18 cellular contexts compared by ENCODE assay signal in genomic region chr7:66119502-66119901, GRCh38. TPM values are rescaled to one million over a fixed set of nuclear protein-coding genes. Genes with fewer than 3 reads are reported as not detected.
DNase-seq lines count a peak whose midpoint lies in the region; ATAC-seq and TF ChIP-seq lines count a peak whose summit lies in the region.
"Had no signal": no experiment of that assay in that cellular context is flagged by ENCODE, and none has a peak within 500 bp of the region (broad histone marks: within the 10 kb centered on the region; RNA-seq: fewer than 3 reads in every experiment).

No MANE protein-coding gene starts in this region.

- no peak overlapping the region for H3K18ac ChIP-seq in trophoblast cell (ENCODE audit: low read length)

- no peak overlapping the region for H3K4me3 ChIP-seq in CD4-positive, alpha-beta memory T cell (ENCODE audit: low read length in 2 of 2)
- H3K4me3 ChIP-seq in Loucy (ENCODE audit: low read length, poor library complexity, severe bottlenecking) (peak overlapping the region; percentile 96), endodermal cell (ENCODE audit: low read length) (peak overlapping the region; percentile 72), trophoblast cell (ENCODE audit: low read depth, low read length) (no peak overlapping the region), neural progenitor cell (no peak overlapping the region)
- H3K4me3 ChIP-seq: pancreas had no signal

- no peak overlapping the region for H4K91ac ChIP-seq in trophoblast cell (ENCODE audit: low read depth, low read length)

- H3F3A ChIP-seq in Loucy (ENCODE audit: low read depth) (no peaks in the 10 kb centered on the region), neural progenitor cell (ENCODE audit: low read depth) (peaks cover 13% of the 10 kb centered on the region)

- no peaks in the 10 kb centered on the region for H3K9me3 Mint-ChIP-seq in CD4-positive, alpha-beta memory T cell
- H3K9me3 Mint-ChIP-seq in endodermal cell: no peaks in the 10 kb centered on the region
- no peaks in the 10 kb centered on the region for H3K9me3 Mint-ChIP-seq in neural progenitor cell

- H3K14ac ChIP-seq in trophoblast cell (ENCODE audit: low read length): no peak overlapping the region

- peaks cover 50% of the 10 kb centered on the region for H3K4me1 ChIP-seq in CD4-positive, alpha-beta memory T cell (ENCODE audit: insufficient read depth, low read length)
- H3K4me1 ChIP-seq in Loucy (ENCODE audit: insufficient read depth, low read length, poor library complexity, severe bottlenecking) (peaks cover 38% of the 10 kb centered on the region), endodermal cell (ENCODE audit: control insufficient read depth, insufficient read depth, low read length) (peaks cover 7% of the 10 kb centered on the region), trophoblast cell (ENCODE audit: control insufficient read depth in 1 of 2, insufficient read depth in 2 of 2, low read length in 2 of 2) (no peaks in the 10 kb centered on the region), neural progenitor cell (peaks cover 9% of the 10 kb centered on the region)

- peaks cover 4% of the 10 kb centered on the region for H3K36me3 ChIP-seq in CD4-positive, alpha-beta memory T cell (ENCODE audit: insufficient read depth, low read length)
- H3K36me3 ChIP-seq in Loucy (ENCODE audit: insufficient read depth, low read length): no peaks in the 10 kb centered on the region
- H3K36me3 ChIP-seq in endodermal cell (ENCODE audit: control insufficient read depth, insufficient read depth, low read length): peaks cover 11% of the 10 kb centered on the region
- H3K36me3 ChIP-seq in trophoblast cell (ENCODE audit: control insufficient read depth in 1 of 2, insufficient read depth in 2 of 2, low read length in 2 of 2): no peaks in the 10 kb centered on the region
- no peaks in the 10 kb centered on the region for H3K36me3 ChIP-seq in neural progenitor cell
- H3K36me3 ChIP-seq: pancreas had no signal

- H3K79me1 ChIP-seq in trophoblast cell (ENCODE audit: low read length): peaks cover 5% of the 10 kb centered on the region

- no peak overlapping the region for H4K8ac ChIP-seq in trophoblast cell (ENCODE audit: low read depth, low read length)

- H3K27ac ChIP-seq in CD4-positive, alpha-beta memory T cell (ENCODE audit: low read depth, low read length): no peak overlapping the region
- H3K27ac ChIP-seq in endodermal cell (ENCODE audit: low read depth, low read length) (no peak overlapping the region), trophoblast cell (ENCODE audit: low read depth, low read length) (no peak overlapping the region), neural progenitor cell (no peak overlapping the region)
- H3K27ac ChIP-seq: brain microvascular endothelial cell, pancreas had no signal

- H4K20me1 ChIP-seq in Loucy (ENCODE audit: insufficient read depth, low read length, poor library complexity, severe bottlenecking): peaks cover 56% of the 10 kb centered on the region
- H4K20me1 ChIP-seq in neural progenitor cell (ENCODE audit: low read depth): peaks cover 26% of the 10 kb centered on the region

- no peak for DNase-seq in CD4-positive, alpha-beta memory T cell
- DNase-seq in endodermal cell: no peak
- DNase-seq in trophoblast cell: no peak
- no peak for DNase-seq in neural progenitor cell (ENCODE audit: low spot score)
- no peak for DNase-seq in NCI-H2171 treated with DMSO at 0.1 percent for 48 hours (lab: John Stamatoyannopoulos, UW)
- DNase-seq: activated CD4-positive, alpha-beta T cell treated with anti-CD3 and anti-CD28 coated beads for 48 hours; activated CD8-positive, alpha-beta memory T cell treated with anti-CD3 and anti-CD28 coated beads, Interleukin-2, amount 50 U/mL, for 48 hours; brain microvascular endothelial cell; DMS153; NCI-H146; NCI-H2227 treated with DMSO at 0.1 percent for 48 hours; NCI-H82; stimulated activated CD4-positive, alpha-beta T cell treated with anti-CD3 and anti-CD28 coated beads, Interleukin-2, amount 100 ng/mL, for 48 hours had no signal

- intact Hi-C loops in CD4-positive, alpha-beta memory T cell (cut with micrococcal nuclease): no loop called here

- no peak for TF ChIP-seq CTCF in Loucy (conservative IDR thresholded peaks at IDR 0.05; ENCODE audit: low read length)
- TF ChIP-seq CTCF in endodermal cell (conservative IDR thresholded peaks at IDR 0.05): no peak
- no peak for TF ChIP-seq CTCF in neural progenitor cell (IDR thresholded peaks at IDR 0.05)

- no peaks in the 10 kb centered on the region for H3K27me3 ChIP-seq in CD4-positive, alpha-beta memory T cell (ENCODE audit: insufficient read depth, low read length)
- no peaks in the 10 kb centered on the region for H3K27me3 ChIP-seq in Loucy (ENCODE audit: insufficient read depth, low read length, poor library complexity, severe bottlenecking)
- no peaks in the 10 kb centered on the region for H3K27me3 ChIP-seq in endodermal cell (ENCODE audit: control insufficient read depth, insufficient read depth, low read length, poor library complexity, severe bottlenecking)
- no peaks in the 10 kb centered on the region for H3K27me3 ChIP-seq in trophoblast cell (ENCODE audit: insufficient read depth, low read length)
- no peaks in the 10 kb centered on the region for H3K27me3 ChIP-seq in neural progenitor cell
- H3K27me3 ChIP-seq: brain microvascular endothelial cell, pancreas had no signal

- peaks cover 37 to 70% (median 52%) of the 10 kb centered on the region in 4 donors for H3K4me1 Mint-ChIP-seq in CD4-positive, alpha-beta memory T cell
- H3K4me1 Mint-ChIP-seq in endodermal cell (peaks cover 29% of the 10 kb centered on the region), neural progenitor cell (peaks cover 16% of the 10 kb centered on the region)

- H2AK5ac ChIP-seq in trophoblast cell (ENCODE audit: low read length): no peak overlapping the region

- H3K79me2 ChIP-seq in Loucy (ENCODE audit: insufficient read depth, low read length) (peaks cover 93% of the 10 kb centered on the region), trophoblast cell (ENCODE audit: control insufficient read depth, insufficient read depth, low read length, poor library complexity) (peaks cover 9% of the 10 kb centered on the region), neural progenitor cell (ENCODE audit: low read depth) (peaks cover 90% of the 10 kb centered on the region)

- H3K4me2 ChIP-seq in Loucy (ENCODE audit: low read depth, low read length, poor library complexity, severe bottlenecking) (peak overlapping the region; percentile 78), trophoblast cell (ENCODE audit: low read length) (no peak overlapping the region), neural progenitor cell (no peak overlapping the region)

- no peaks in the 10 kb centered on the region for H3K27me3 Mint-ChIP-seq in CD4-positive, alpha-beta memory T cell
- H3K27me3 Mint-ChIP-seq in endodermal cell (ENCODE audit: insufficient read depth) (no peaks in the 10 kb centered on the region), neural progenitor cell (ENCODE audit: insufficient read depth, low read depth) (peaks cover 2% of the 10 kb centered on the region)
- H3K27me3 Mint-ChIP-seq: activated naive CD8-positive, alpha-beta T cell; B cell had no signal

- no peak overlapping the region for H3K4me3 Mint-ChIP-seq in CD4-positive, alpha-beta memory T cell
- H3K4me3 Mint-ChIP-seq in endodermal cell (no peak overlapping the region), neural progenitor cell (no peak overlapping the region)
- H3K4me3 Mint-ChIP-seq: B cell had no signal

- no peak overlapping the region for H3K23ac ChIP-seq in trophoblast cell (ENCODE audit: low read length)

- H2BK12ac ChIP-seq in trophoblast cell (ENCODE audit: low read length): no peak overlapping the region

- no peak overlapping the region for H2BK120ac ChIP-seq in trophoblast cell (ENCODE audit: insufficient read depth, low read length, poor library complexity)

- H3K9ac ChIP-seq in Loucy (ENCODE audit: low read depth, low read length, poor library complexity, severe bottlenecking) (peak overlapping the region; percentile 52), endodermal cell (ENCODE audit: extremely low read depth, low read length, poor library complexity, severe bottlenecking) (no peak overlapping the region), trophoblast cell (ENCODE audit: low read length) (no peak overlapping the region), neural progenitor cell (no peak overlapping the region)

- H4K12ac ChIP-seq in trophoblast cell (ENCODE audit: low read depth, low read length): no peak overlapping the region

- H3K9me3 ChIP-seq in CD4-positive, alpha-beta memory T cell (ENCODE audit: control insufficient read depth in 1 of 2, low read length in 2 of 2): no peaks in the 10 kb centered on the region
- H3K9me3 ChIP-seq in Loucy (ENCODE audit: insufficient read depth, low read depth, low read length) (no peaks in the 10 kb centered on the region), endodermal cell (ENCODE audit: control insufficient read depth, low read length) (no peaks in the 10 kb centered on the region), trophoblast cell (ENCODE audit: insufficient read depth, low read depth, low read length) (no peaks in the 10 kb centered on the region), neural progenitor cell (ENCODE audit: low read depth) (no peaks in the 10 kb centered on the region)
- H3K9me3 ChIP-seq: pancreas had no signal

- peak overlapping the region in 4 of 7 donors; percentile 6 to 78 (median 33) for H3K27ac Mint-ChIP-seq in CD4-positive, alpha-beta memory T cell
- H3K27ac Mint-ChIP-seq in endodermal cell (peak overlapping the region; percentile 64), neural progenitor cell (no peak overlapping the region)
- H3K27ac Mint-ChIP-seq: activated naive CD8-positive, alpha-beta T cell; B cell had no signal

- POLR2A ChIA-PET in CD4-positive, alpha-beta memory T cell (lab: Charles Lee; ENCODE audit: partially characterized antibody): no interaction called here

- 70 to 100% methylated on average over 1 of the region's 1 CpG for WGBS in endodermal cell (ENCODE audit: insufficient coverage in 1 of 2, insufficient read length in 1 of 2), 2 experiments
- WGBS in trophoblast cell (ENCODE audit: extremely low coverage, insufficient coverage, insufficient read length): no CpG with 5 or more reads among the region's 1 CpG

- CTCF ChIA-PET in CD4-positive, alpha-beta memory T cell (lab: Charles Lee; ENCODE audit: partially characterized antibody): interaction anchor here (0.6 kb wide), 1 partner anchor 514 kb away, joined by 3 read pairs; no protein-coding TSS in a partner anchor

- no peak overlapping the region for H2AFZ ChIP-seq in Loucy (ENCODE audit: low read length)
- no peak overlapping the region for H2AFZ ChIP-seq in trophoblast cell (ENCODE audit: insufficient read depth, low read length, poor library complexity)
- H2AFZ ChIP-seq in neural progenitor cell (replicated peaks): no peak overlapping the region

- ATAC-seq in GM21786 (IDR thresholded peaks at IDR 0.05; ENCODE audit: unreplicated experiment): no peak
- ATAC-seq: pancreas had no signal

- H3K9me2 ChIP-seq in Loucy (replicated peaks; ENCODE audit: low read depth, low read length): no peaks in the 10 kb centered on the region

- no peak overlapping the region for H2BK5ac ChIP-seq in trophoblast cell (ENCODE audit: low read depth, low read length, poor library complexity)

- H3K36me3 Mint-ChIP-seq in CD4-positive, alpha-beta memory T cell: peaks cover 0 to 25% of the 10 kb centered on the region in 2 donors
- H3K36me3 Mint-ChIP-seq in endodermal cell (ENCODE audit: low read depth): peaks cover 14% of the 10 kb centered on the region
- peaks cover 8% of the 10 kb centered on the region for H3K36me3 Mint-ChIP-seq in neural progenitor cell

- peak overlapping the region; percentile 4 for H3K4ac ChIP-seq in trophoblast cell (ENCODE audit: low read depth, low read length)

RNA-seq across cellular contexts. Expression of gene CRCP, which starts 4.9 kb away (rescaled TPM):
- total RNA-seq in CD4-positive, alpha-beta memory T cell: 10 to 100 TPM; 32.8 to 36.8 TPM
- polyA plus RNA-seq in CD4-positive, alpha-beta memory T cell: 10 to 100 TPM; 21.2 to 42.3 TPM
- 10 to 100 TPM; 25.9 to 27.8 TPM for total RNA-seq in endodermal cell
- 22.7 TPM for polyA plus RNA-seq in endodermal cell (2013, experiment 1 of 2)
- polyA plus RNA-seq in endodermal cell (2013, experiment 2 of 2): 18.5 TPM
- polyA plus RNA-seq in trophoblast cell (2013): 12.0 and 12.2 TPM in 2 replicates
- 30.0 and 37.9 TPM in 2 replicates for total RNA-seq in neural progenitor cell (ENCODE audit: low replicate concordance)

RNA-seq across cellular contexts. Expression of gene ASL, which starts 43.9 kb away (rescaled TPM):
- 10 to 100 TPM; 11.8 to 13.7 TPM for total RNA-seq in CD4-positive, alpha-beta memory T cell
- polyA plus RNA-seq in CD4-positive, alpha-beta memory T cell: 10 to 100 TPM; 10.8 to 15.2 TPM
- total RNA-seq in endodermal cell (10 to 100 TPM; 37.8 to 47.9 TPM), neural progenitor cell (ENCODE audit: low replicate concordance) (14.2 and 31.9 TPM in 2 replicates)
- polyA plus RNA-seq in endodermal cell (2013, experiment 1 of 2): 18.9 TPM
- 16.2 TPM for polyA plus RNA-seq in endodermal cell (2013, experiment 2 of 2)
- polyA plus RNA-seq in trophoblast cell (2013): 16.5 and 17.4 TPM in 2 replicates

Comparison
In these comparisons a context has a peak if more than half of its experiments do, and no peak if none do; other contexts are left out.
1. H3K4me3 ChIP-seq: peak in Loucy (single experiment) and endodermal cell (single experiment); none in CD4-positive, alpha-beta memory T cell (0 of 2), trophoblast cell (single experiment) and neural progenitor cell (single experiment).